8 cellular contexts compared by ENCODE assay signal in genomic region chr5:143403357-143403606, GRCh38. TPM values are rescaled to one million over a fixed set of nuclear protein-coding genes. Genes with fewer than 3 reads are reported as not detected.
A peak's percentile ranks its signal among the peaks of the same experiment; 100 is the strongest.
DNase-seq lines count a peak whose midpoint lies in the region; ATAC-seq lines count a peak whose summit lies in the region.

No MANE protein-coding gene starts in this region.

- peak in 2 of 3 experiments; percentile 72 to 75 for DNase-seq in NCI-H1417 (lab: John Stamatoyannopoulos, UW)
- no peak for DNase-seq in NCI-H1417 treated with DMSO at 0.1 percent for 48 hours (lab: John Stamatoyannopoulos, UW)
- DNase-seq in mucosa of gallbladder (ENCODE audit: low spot score), result no peak
- DNase-seq in KG1 (lab: John Stamatoyannopoulos, UW), result no peak

- ATAC-seq in HG03039 (IDR thresholded peaks at IDR 0.05; ENCODE audit: unreplicated experiment), result peak; percentile 4
- no peak for ATAC-seq in activated T-helper 17 cell treated with anti-CD3 and anti-CD28 coated beads, Interleukin-2, amount 50 U/mL, for 72 hours (replicated peaks)
- peak; percentile 45 for ATAC-seq in stimulated activated memory B cell treated with anti-CD40 and anti-IgM and Interleukin-4, amounts not matched to agents 10 μg/mL and 1 μg/mL and 100 μg/mL, for 72 hours

- peak overlapping the region; percentile 90 for H3K4me3 Mint-ChIP-seq in activated T-helper 17 cell treated with anti-CD3 and anti-CD28 coated beads, Interleukin-2, amount 50 U/mL, for 72 hours
- peak overlapping the region; percentile 87 for H3K4me3 Mint-ChIP-seq in stimulated activated memory B cell treated with anti-CD40 and anti-IgM and Interleukin-4, amounts not matched to agents 10 μg/mL and 1 μg/mL and 100 μg/mL, for 72 hours

- peaks cover 31% of the 10 kb centered on the region for H3K27me3 ChIP-seq in iPS-15b (ENCODE audit: control insufficient read depth, insufficient read depth, low read length)

- no peaks in the 10 kb centered on the region for H3K9me3 ChIP-seq in iPS-15b (ENCODE audit: control insufficient read depth, insufficient read depth, low read length)

- peaks cover 39% of the 10 kb centered on the region for H3K36me3 Mint-ChIP-seq in activated T-helper 17 cell treated with anti-CD3 and anti-CD28 coated beads, Interleukin-2, amount 50 U/mL, for 72 hours (ENCODE audit: low read depth)
- H3K36me3 Mint-ChIP-seq in stimulated activated memory B cell treated with anti-CD40 and anti-IgM and Interleukin-4, amounts not matched to agents 10 μg/mL and 1 μg/mL and 100 μg/mL, for 72 hours, result peaks cover 10% of the 10 kb centered on the region

- H3K9me3 Mint-ChIP-seq in activated T-helper 17 cell treated with anti-CD3 and anti-CD28 coated beads, Interleukin-2, amount 50 U/mL, for 72 hours, result no peaks in the 10 kb centered on the region
- no peaks in the 10 kb centered on the region for H3K9me3 Mint-ChIP-seq in stimulated activated memory B cell treated with anti-CD40 and anti-IgM and Interleukin-4, amounts not matched to agents 10 μg/mL and 1 μg/mL and 100 μg/mL, for 72 hours

- no peaks in the 10 kb centered on the region for H3K36me3 ChIP-seq in iPS-15b (ENCODE audit: control insufficient read depth, insufficient read depth, low read length)

- no peak overlapping the region for H3K9ac ChIP-seq in iPS-15b (ENCODE audit: low read depth, low read length)

- peaks cover 28% of the 10 kb centered on the region for H3K4me1 ChIP-seq in iPS-15b (ENCODE audit: control insufficient read depth, insufficient read depth, low read length)

- H3K27me3 Mint-ChIP-seq in activated T-helper 17 cell treated with anti-CD3 and anti-CD28 coated beads, Interleukin-2, amount 50 U/mL, for 72 hours, result no peaks in the 10 kb centered on the region
- H3K27me3 Mint-ChIP-seq in stimulated activated memory B cell treated with anti-CD40 and anti-IgM and Interleukin-4, amounts not matched to agents 10 μg/mL and 1 μg/mL and 100 μg/mL, for 72 hours, result no peaks in the 10 kb centered on the region

- H3K4me3 ChIP-seq in iPS-15b (ENCODE audit: low read depth, low read length), result peak overlapping the region; percentile 63

- peak overlapping the region; percentile 25 for H3K27ac Mint-ChIP-seq in activated T-helper 17 cell treated with anti-CD3 and anti-CD28 coated beads, Interleukin-2, amount 50 U/mL, for 72 hours
- peak overlapping the region; percentile 100 for H3K27ac Mint-ChIP-seq in stimulated activated memory B cell treated with anti-CD40 and anti-IgM and Interleukin-4, amounts not matched to agents 10 μg/mL and 1 μg/mL and 100 μg/mL, for 72 hours

- peaks cover 35% of the 10 kb centered on the region for H3K4me1 Mint-ChIP-seq in activated T-helper 17 cell treated with anti-CD3 and anti-CD28 coated beads, Interleukin-2, amount 50 U/mL, for 72 hours
- H3K4me1 Mint-ChIP-seq in stimulated activated memory B cell treated with anti-CD40 and anti-IgM and Interleukin-4, amounts not matched to agents 10 μg/mL and 1 μg/mL and 100 μg/mL, for 72 hours, result peaks cover 46% of the 10 kb centered on the region

RNA-seq across cellular contexts. Expression of gene NR3C1, which starts 0.2 kb away (rescaled TPM):
- total RNA-seq in activated T-helper 17 cell treated with anti-CD3 and anti-CD28 coated beads, Interleukin-2, amount 50 U/mL, for 72 hours, result 10 to 100 TPM; 33.2 to 48.3 TPM
- 57.8 TPM for total RNA-seq in mucosa of gallbladder

Comparison
In these comparisons a context has a peak if more than half of its experiments do, and no peak if none do; other contexts are left out.
1. DNase-seq: peak in NCI-H1417 (2 of 3); none in NCI-H1417 treated with DMSO at 0.1 percent for 48 hours (single experiment), mucosa of gallbladder (single experiment) and KG1 (single experiment).